In the genomic region with DNA sequence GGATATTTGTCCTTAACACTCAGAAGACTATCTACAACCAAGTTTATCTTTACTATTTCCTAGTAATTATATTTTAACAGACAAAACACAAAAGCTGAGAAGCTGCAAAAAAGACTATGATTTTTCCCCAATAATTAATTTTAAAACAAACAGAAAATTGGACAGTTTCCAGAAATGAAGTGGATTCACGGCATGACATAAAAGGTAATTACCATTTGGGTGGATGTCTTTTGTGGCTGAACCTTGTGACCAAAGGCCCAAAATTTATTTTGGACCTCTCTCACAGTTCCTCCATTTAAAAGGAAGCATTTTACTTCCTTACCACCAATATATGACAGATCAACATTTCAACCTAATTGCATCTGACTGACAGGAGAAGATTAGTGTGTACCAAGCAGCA, we compare ENCODE assay signal across 17 cellular contexts.
"Had no signal": no experiment of that assay in that cellular context is flagged by ENCODE, and none has a peak within 500 bp of the region (broad histone marks: within the 10 kb centered on the region; RNA-seq: fewer than 3 reads in every experiment).

No MANE protein-coding gene starts in this region.

- H3K27me3 Mint-ChIP-seq: activated CD8-positive, alpha-beta T cell treated with anti-CD3 and anti-CD28 coated beads for 36 hours; memory B cell; stimulated activated naive B cell treated with anti-CD40 and anti-IgM and Interleukin-4, amounts not matched to agents 10 μg/mL and 1 μg/mL and 100 μg/mL, for 72 hours had no signal

- H3K27ac Mint-ChIP-seq: activated CD8-positive, alpha-beta T cell treated with anti-CD3 and anti-CD28 coated beads for 36 hours; memory B cell; nephron; stimulated activated naive B cell treated with anti-CD40 and anti-IgM and Interleukin-4, amounts not matched to agents 10 μg/mL and 1 μg/mL and 100 μg/mL, for 72 hours had no signal

- H3K4me3 Mint-ChIP-seq: activated CD8-positive, alpha-beta T cell treated with anti-CD3 and anti-CD28 coated beads for 36 hours; memory B cell; nephron; stimulated activated naive B cell treated with anti-CD40 and anti-IgM and Interleukin-4, amounts not matched to agents 10 μg/mL and 1 μg/mL and 100 μg/mL, for 72 hours had no signal

- ATAC-seq: activated CD8-positive, alpha-beta T cell treated with anti-CD3 and anti-CD28 coated beads for 36 hours; gastrocnemius medialis; sciatic nerve; stimulated activated naive B cell treated with anti-CD40 and anti-IgM and Interleukin-4, amounts not matched to agents 10 μg/mL and 1 μg/mL and 100 μg/mL, for 72 hours had no signal

- FAIRE-seq: astrocyte, keratinocyte had no signal

- H3K9me3 Mint-ChIP-seq: activated CD8-positive, alpha-beta T cell treated with anti-CD3 and anti-CD28 coated beads for 36 hours; memory B cell; nephron; stimulated activated naive B cell treated with anti-CD40 and anti-IgM and Interleukin-4, amounts not matched to agents 10 μg/mL and 1 μg/mL and 100 μg/mL, for 72 hours had no signal

- DNase-seq: activated CD4-positive, alpha-beta T cell treated with anti-CD3 and anti-CD28 coated beads for 4 hours; activated CD8-positive, alpha-beta T cell treated with anti-CD3 and anti-CD28 coated beads for 36 hours; activated naive CD4-positive, alpha-beta T cell treated with Interleukin-2 at 50 U/mL for 16 hours; colonic mucosa; effector CD8-positive, alpha-beta T cell; gastrocnemius medialis; left ventricle myocardium inferior; spleen; stimulated activated CD4-positive, alpha-beta T cell treated with anti-CD3 and anti-CD28 coated beads, Interleukin-1b, Interleukin-23, amount 100 ng/mL, for 48 hours; stimulated activated naive B cell treated with anti-CD40 and anti-IgM and Interleukin-4, amounts not matched to agents 10 μg/mL and 1 μg/mL and 100 μg/mL, for 72 hours; substantia nigra; transverse colon had no signal

- H3K36me3 Mint-ChIP-seq: memory B cell; stimulated activated naive B cell treated with anti-CD40 and anti-IgM and Interleukin-4, amounts not matched to agents 10 μg/mL and 1 μg/mL and 100 μg/mL, for 72 hours had no signal
